In genomic region chr4:26583865-26584652, GRCh38 we compare ENCODE assay signal across 8 cellular contexts. TPM values are rescaled to one million over a fixed set of nuclear protein-coding genes. Genes with fewer than 3 reads are reported as not detected.
DNase-seq lines count a peak whose midpoint lies in the region; ATAC-seq and TF ChIP-seq lines count a peak whose summit lies in the region.

TSS of gene TBC1D19 (plus strand) at chr4:26584084. CDS start at chr4:26584194, 110 bp downstream.

- peak within 1 kb of the TSS; percentile 95 for H2BK20ac ChIP-seq in IMR-90 (ENCODE audit: low read depth, low read length)

- no peaks in the 10 kb centered on the region for H3K27me3 ChIP-seq in IMR-90 (ENCODE audit: control insufficient read depth, insufficient read depth, low read length)
- H3K27me3 ChIP-seq in mucosa of rectum (ENCODE audit: control insufficient read depth in 2 of 2, insufficient read depth in 2 of 2, low read length in 2 of 2): no peaks in the 10 kb centered on the region

- peaks cover 18% of the 10 kb centered on the region; the same call in 1 of the 2 replicates for H3K79me2 ChIP-seq in OCI-LY7 (ENCODE audit: insufficient read depth, low read depth, low read length)

- dilution Hi-C loops in IMR-90 (cut with HindIII; ENCODE audit: low sequenced_read_pairs, unreplicated experiment): no loop called here

- TF ChIP-seq RAD21 in IMR-90 (IDR thresholded peaks at IDR 0.05; ENCODE audit: low read length): peak; percentile 33

- peak within 1 kb of the TSS; percentile 8 for H2AK9ac ChIP-seq in IMR-90 (replicated peaks; ENCODE audit: low read depth, low read length, poor library complexity)

- H3K27ac ChIP-seq in IMR-90 (ENCODE audit: insufficient read depth, low read length): peak within 1 kb of the TSS; percentile 69
- H3K27ac ChIP-seq in OCI-LY7 (ENCODE audit: low read depth, low read length, poor library complexity, severe bottlenecking): peak within 1 kb of the TSS; percentile 48
- H3K27ac ChIP-seq in mucosa of rectum (ENCODE audit: low read depth in 2 of 2, low read length in 2 of 2): peak within 1 kb of the TSS; percentile 65 to 68

- DNase-seq in DMS114 treated with DMSO at 0.1 percent for 48 hours (lab: John Stamatoyannopoulos, UW; ENCODE audit: unreplicated experiment) (peak; percentile 75), IMR-90 (peak; percentile 85), OCI-LY7 (ENCODE audit: low spot score) (peak; percentile 93), activated T-cell treated with anti-CD3 and anti-CD28 coated beads for 48 hours (ENCODE audit: low read depth) (peak; percentile 87), erythroblast (lab: John Stamatoyannopoulos, UW) (peak; percentile 88 to 89)
- DNase-seq in stimulated activated CD8-positive, alpha-beta memory T cell treated with anti-CD3 and anti-CD28 coated beads, Interleukin-4, amount 100 ng/mL, for 48 hours: peak; percentile 93

- CTCF ChIA-PET in IMR-90 (lab: Yijun Ruan, JAX) (no interaction called here), OCI-LY7 (lab: Charles Lee; ENCODE audit: unreplicated experiment) (interaction anchor here (0.6 kb wide), 1 partner anchor 273 kb away, joined by 3 read pairs; no protein-coding TSS in a partner anchor)

- peak within 1 kb of the TSS; percentile 63 for H3K56ac ChIP-seq in IMR-90 (ENCODE audit: extremely low read depth, insufficient read depth, low read length)

- H3K9me1 ChIP-seq in IMR-90 (ENCODE audit: insufficient read depth, low read length): no peaks in the 10 kb centered on the region

- H3K18ac ChIP-seq in IMR-90 (ENCODE audit: low read depth, low read length): peak within 1 kb of the TSS; percentile 42

- in situ Hi-C loops in IMR-90 (cut with MboI; ENCODE audit: low sequenced_read_pairs): no loop called here

- H3K9ac ChIP-seq in IMR-90 (ENCODE audit: low read depth, low read length): peak within 1 kb of the TSS; percentile 70
- peak within 1 kb of the TSS; percentile 66 to 69 for H3K9ac ChIP-seq in mucosa of rectum (ENCODE audit: low read depth in 1 of 2, low read length in 2 of 2)

- TF ChIP-seq POLR2A in IMR-90 (IDR thresholded peaks at IDR 0.05; ENCODE audit: low read depth, low read length): no peak
- peak; percentile 48 for TF ChIP-seq POLR2A in erythroblast (IDR thresholded peaks at IDR 0.05; ENCODE audit: low read length)

- H2AK5ac ChIP-seq in IMR-90 (ENCODE audit: low read depth, low read length): no peak within 1 kb of the TSS

- H3K23ac ChIP-seq in IMR-90 (ENCODE audit: low read depth, low read length): peak within 1 kb of the TSS; percentile 78

- no peaks in the 10 kb centered on the region for H4K20me1 ChIP-seq in IMR-90 (ENCODE audit: insufficient read depth, low read length)
- no peaks in the 10 kb centered on the region for H4K20me1 ChIP-seq in OCI-LY7 (ENCODE audit: insufficient read depth, low read length)

- peak within 1 kb of the TSS; percentile 76 for H3K4me3 ChIP-seq in IMR-90 (ENCODE audit: insufficient read depth, low read depth, low read length)
- peak within 1 kb of the TSS; percentile 86 for H3K4me3 ChIP-seq in OCI-LY7 (ENCODE audit: low read depth, low read length, poor library complexity, severe bottlenecking)
- H3K4me3 ChIP-seq in mucosa of rectum (ENCODE audit: low read length in 2 of 2): peak within 1 kb of the TSS; percentile 82 to 88

- peak within 1 kb of the TSS; percentile 90 for H4K91ac ChIP-seq in IMR-90 (ENCODE audit: insufficient read depth, low read depth, low read length)

- H3K36me3 ChIP-seq in IMR-90 (ENCODE audit: control insufficient read depth, insufficient read depth, low read length) (no peaks in the 10 kb centered on the region), OCI-LY7 (ENCODE audit: insufficient read depth, low read length) (no peaks in the 10 kb centered on the region), mucosa of rectum (ENCODE audit: control insufficient read depth in 2 of 2, insufficient read depth in 2 of 2, low read length in 2 of 2) (no peaks in the 10 kb centered on the region)

- peak within 1 kb of the TSS; percentile 81 for H4K5ac ChIP-seq in IMR-90 (ENCODE audit: low read depth, low read length)

- no peaks in the 10 kb centered on the region for H3K9me3 ChIP-seq in IMR-90 (ENCODE audit: control insufficient read depth, insufficient read depth, low read length)
- no peaks in the 10 kb centered on the region for H3K9me3 ChIP-seq in OCI-LY7 (ENCODE audit: low read length)
- no peaks in the 10 kb centered on the region for H3K9me3 ChIP-seq in mucosa of rectum (ENCODE audit: control insufficient read depth in 2 of 2, low read length in 2 of 2)

- ATAC-seq in GM21529 (IDR thresholded peaks at IDR 0.05; ENCODE audit: unreplicated experiment) (peak; percentile 100), IMR-90 (ENCODE audit: low read depth) (peak; percentile 99)

- H2BK15ac ChIP-seq in IMR-90 (ENCODE audit: low read depth, low read length): peak within 1 kb of the TSS; percentile 69; the same call in 2 of the 3 replicates

- TF ChIP-seq CTCF in IMR-90 (conservative IDR thresholded peaks at IDR 0.05; ENCODE audit: low read depth, low read length) (peak; percentile 4; the same call in 1 of the 2 replicates), OCI-LY7 (conservative IDR thresholded peaks at IDR 0.05; ENCODE audit: low read length) (no peak; the same call in 1 of the 2 replicates)

- 2% methylated on average over 9 of the region's 39 CpGs; no CpG with 5 or more reads in 1 of the 2 experiments for WGBS in IMR-90 (ENCODE audit: extremely low coverage in 2 of 2, insufficient read length in 1 of 2), 2 experiments

- peak within 1 kb of the TSS; percentile 96 for H3K14ac ChIP-seq in IMR-90 (replicated peaks; ENCODE audit: low read depth, low read length)

- peak within 1 kb of the TSS; percentile 76 to 99 for H4K8ac ChIP-seq in IMR-90 (ENCODE audit: low read depth in 2 of 2, low read length in 2 of 2)

- H3K4me2 ChIP-seq in IMR-90 (ENCODE audit: low read depth, low read length) (peak within 1 kb of the TSS; percentile 98), OCI-LY7 (ENCODE audit: low read length) (peak within 1 kb of the TSS; percentile 91)

- H3K4me1 ChIP-seq in IMR-90 (ENCODE audit: control insufficient read depth, insufficient read depth, low read length) (no peaks in the 10 kb centered on the region), OCI-LY7 (ENCODE audit: insufficient read depth, low read length, poor library complexity, severe bottlenecking) (peaks cover 25% of the 10 kb centered on the region), mucosa of rectum (ENCODE audit: control insufficient read depth in 2 of 2, insufficient read depth in 2 of 2, low read length in 2 of 2) (peaks cover 0 to 5% of the 10 kb centered on the region in 2 donors)

- intact Hi-C loops in IMR-90 (cut with micrococcal nuclease) (loop anchor here (2.0 to 5.0 kb wide), 3 partner anchors 125 to 423 kb away; partner anchors contain the start of gene STIM2), OCI-LY7 (cut with micrococcal nuclease; ENCODE audit: unreplicated experiment) (loop anchor here (1.0 to 5.0 kb wide), 3 partner anchors 262 to 428 kb away; partner anchors contain the start of genes RBPJ and STIM2)

- POLR2A ChIA-PET in IMR-90 (lab: Charles Lee; ENCODE audit: unreplicated experiment): interaction anchor here (0.5 to 0.6 kb wide), 3 partner anchors 177 to 492 kb away, joined by 3 to 11 read pairs (median 4); no protein-coding TSS in a partner anchor
- POLR2A ChIA-PET in OCI-LY7 (lab: Charles Lee): interaction anchor here (0.6 to 2.4 kb wide), 17 partner anchors 9 to 388 kb away, joined by 3 to 14 read pairs (median 4); partner anchors contain the start of gene STIM2

- H3K9me2 ChIP-seq in OCI-LY7 (ENCODE audit: insufficient read depth, low read length): no peaks in the 10 kb centered on the region

- H2BK120ac ChIP-seq in IMR-90 (ENCODE audit: low read depth, low read length): peak within 1 kb of the TSS; percentile 95

- H2AFZ ChIP-seq in IMR-90 (replicated peaks; ENCODE audit: low read length, poor library complexity) (peak within 1 kb of the TSS; percentile 95), OCI-LY7 (ENCODE audit: low read length) (peak within 1 kb of the TSS; percentile 100)

- peak within 1 kb of the TSS; percentile 89 for H2BK5ac ChIP-seq in IMR-90 (ENCODE audit: low read depth, low read length, poor library complexity, severe bottlenecking)

- H3K4ac ChIP-seq in IMR-90 (ENCODE audit: low read depth, low read length): peak within 1 kb of the TSS; percentile 93

- BruUV-seq in IMR-90 (replicated peaks; lab: Mats Ljungman, UMichigan) (TSS peak; percentile 41), OCI-LY7 (replicated peaks; lab: Mats Ljungman, UMichigan) (TSS peak; percentile 85)

- peaks cover 10 to 20% of the 10 kb centered on the region in 2 experiments; a peak in 3 of 4 replicates for H3K79me1 ChIP-seq in IMR-90 (ENCODE audit: low read depth in 1 of 2, low read length in 2 of 2)

TF ChIP-seq in IMR-90, 13 proteins besides CTCF, POLR2A, EP300 and RAD21:
- peak; percentile 40; the same call in 1 of the 2 replicates for TF ChIP-seq MAZ (IDR thresholded peaks at IDR 0.05; ENCODE audit: borderline replicate concordance, low read depth, low read length)
- TF ChIP-seq MAFK (IDR thresholded peaks at IDR 0.05; ENCODE audit: low read depth, low read length): no peak
- peak; percentile 14; the same call in 1 of the 2 replicates for TF ChIP-seq SMC3 (IDR thresholded peaks at IDR 0.05; ENCODE audit: low read depth, low read length)
- no peak for TF ChIP-seq FOS (IDR thresholded peaks at IDR 0.05; ENCODE audit: low read depth, low read length)
- no peak for TF ChIP-seq RCOR1 (IDR thresholded peaks at IDR 0.05; ENCODE audit: insufficient replicate concordance, low read length)
- TF ChIP-seq NFE2L2 (IDR thresholded peaks at IDR 0.05; ENCODE audit: low read depth, low read length): no peak
- peak; percentile 39; the same call in 1 of the 2 replicates for TF ChIP-seq MXI1 (IDR thresholded peaks at IDR 0.05; ENCODE audit: borderline replicate concordance, low read depth, low read length)

RNA-seq across cellular contexts. Expression of gene TBC1D19, which starts in this region (rescaled TPM):
- total RNA-seq in IMR-90 (2012; rRNA removed): 17.6 and 31.4 TPM in 2 replicates
- polyA plus RNA-seq in IMR-90 (2012; rRNA removed): 6.6 and 9.9 TPM in 2 replicates
- polyA plus RNA-seq in IMR-90 (2012; cell fraction: cytosol; rRNA removed): 1.8 and 2.3 TPM in 2 replicates
- polyA plus RNA-seq in IMR-90 (2012; cell fraction: nucleus; rRNA removed; ENCODE audit: low replicate concordance): 1.1 and 8.3 TPM in 2 replicates
- total RNA-seq in OCI-LY7 (2014; rRNA removed; shearing (Covaris generic)): 9.8 and 11.0 TPM in 2 replicates
- total RNA-seq in OCI-LY7 (2022): 10.1 and 13.5 TPM in 2 replicates

Comparison
In these comparisons a context has a peak if more than half of its experiments do, and no peak if none do; other contexts are left out.
1. Peak in every context shown above with its lines: DNase-seq, ATAC-seq, H3K4me3 ChIP-seq and H3K27ac ChIP-seq.